In the genomic region with DNA sequence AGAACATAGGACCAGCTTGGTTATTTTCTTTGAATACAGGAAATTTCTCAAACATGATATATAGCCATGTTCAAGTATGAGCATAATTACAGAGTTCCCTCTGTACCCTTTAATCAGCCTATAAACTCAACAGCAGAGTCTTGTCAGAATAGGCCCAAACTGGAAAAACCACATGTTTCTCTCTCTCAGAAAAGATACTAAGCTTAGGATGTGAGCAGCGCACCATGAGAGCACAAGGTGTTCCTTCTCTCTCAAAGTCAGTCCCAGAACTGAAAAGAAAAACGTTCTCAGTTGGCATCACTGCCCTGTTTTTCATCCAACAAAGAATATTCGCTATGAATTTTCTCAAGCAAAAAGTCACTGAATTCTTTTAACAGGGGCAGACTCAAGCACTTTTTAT, we compare ENCODE assay signal across 2 cellular contexts.
TF ChIP-seq lines count a peak whose summit lies in the region.

No MANE protein-coding gene starts in this region.

TF ChIP-seq in SK-N-SH, 30 proteins besides CTCF, POLR2A, EP300 and RAD21 (continued from another document):
- TF ChIP-seq, protein P1, sequence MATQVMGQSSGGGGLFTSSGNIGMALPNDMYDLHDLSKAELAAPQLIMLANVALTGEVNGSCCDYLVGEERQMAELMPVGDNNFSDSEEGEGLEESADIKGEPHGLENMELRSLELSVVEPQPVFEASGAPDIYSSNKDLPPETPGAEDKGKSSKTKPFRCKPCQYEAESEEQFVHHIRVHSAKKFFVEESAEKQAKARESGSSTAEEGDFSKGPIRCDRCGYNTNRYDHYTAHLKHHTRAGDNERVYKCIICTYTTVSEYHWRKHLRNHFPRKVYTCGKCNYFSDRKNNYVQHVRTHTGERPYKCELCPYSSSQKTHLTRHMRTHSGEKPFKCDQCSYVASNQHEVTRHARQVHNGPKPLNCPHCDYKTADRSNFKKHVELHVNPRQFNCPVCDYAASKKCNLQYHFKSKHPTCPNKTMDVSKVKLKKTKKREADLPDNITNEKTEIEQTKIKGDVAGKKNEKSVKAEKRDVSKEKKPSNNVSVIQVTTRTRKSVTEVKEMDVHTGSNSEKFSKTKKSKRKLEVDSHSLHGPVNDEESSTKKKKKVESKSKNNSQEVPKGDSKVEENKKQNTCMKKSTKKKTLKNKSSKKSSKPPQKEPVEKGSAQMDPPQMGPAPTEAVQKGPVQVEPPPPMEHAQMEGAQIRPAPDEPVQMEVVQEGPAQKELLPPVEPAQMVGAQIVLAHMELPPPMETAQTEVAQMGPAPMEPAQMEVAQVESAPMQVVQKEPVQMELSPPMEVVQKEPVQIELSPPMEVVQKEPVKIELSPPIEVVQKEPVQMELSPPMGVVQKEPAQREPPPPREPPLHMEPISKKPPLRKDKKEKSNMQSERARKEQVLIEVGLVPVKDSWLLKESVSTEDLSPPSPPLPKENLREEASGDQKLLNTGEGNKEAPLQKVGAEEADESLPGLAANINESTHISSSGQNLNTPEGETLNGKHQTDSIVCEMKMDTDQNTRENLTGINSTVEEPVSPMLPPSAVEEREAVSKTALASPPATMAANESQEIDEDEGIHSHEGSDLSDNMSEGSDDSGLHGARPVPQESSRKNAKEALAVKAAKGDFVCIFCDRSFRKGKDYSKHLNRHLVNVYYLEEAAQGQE (IDR thresholded peaks at IDR 0.05; ENCODE audit: low read depth, low read length): no peak
- TF ChIP-seq NFIC (IDR thresholded peaks at IDR 0.05; ENCODE audit: borderline replicate concordance): no peak
- TF ChIP-seq JUND (IDR thresholded peaks at IDR 0.05): no peak
- TF ChIP-seq, protein P2, sequence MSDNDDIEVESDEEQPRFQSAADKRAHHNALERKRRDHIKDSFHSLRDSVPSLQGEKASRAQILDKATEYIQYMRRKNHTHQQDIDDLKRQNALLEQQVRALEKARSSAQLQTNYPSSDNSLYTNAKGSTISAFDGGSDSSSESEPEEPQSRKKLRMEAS (IDR thresholded peaks at IDR 0.05; ENCODE audit: low read depth): no peak
- no peak for TF ChIP-seq TEAD4 (IDR thresholded peaks at IDR 0.05; ENCODE audit: borderline replicate concordance, insufficient read depth)
- no peak for TF ChIP-seq RFX5 (IDR thresholded peaks at IDR 0.05; ENCODE audit: low read length)
- TF ChIP-seq, protein P3, sequence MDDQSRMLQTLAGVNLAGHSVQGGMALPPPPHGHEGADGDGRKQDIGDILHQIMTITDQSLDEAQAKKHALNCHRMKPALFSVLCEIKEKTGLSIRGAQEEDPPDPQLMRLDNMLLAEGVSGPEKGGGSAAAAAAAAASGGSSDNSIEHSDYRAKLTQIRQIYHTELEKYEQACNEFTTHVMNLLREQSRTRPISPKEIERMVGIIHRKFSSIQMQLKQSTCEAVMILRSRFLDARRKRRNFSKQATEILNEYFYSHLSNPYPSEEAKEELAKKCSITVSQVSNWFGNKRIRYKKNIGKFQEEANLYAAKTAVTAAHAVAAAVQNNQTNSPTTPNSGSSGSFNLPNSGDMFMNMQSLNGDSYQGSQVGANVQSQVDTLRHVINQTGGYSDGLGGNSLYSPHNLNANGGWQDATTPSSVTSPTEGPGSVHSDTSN (IDR thresholded peaks at IDR 0.05): no peak
- TF ChIP-seq CHD2 (IDR thresholded peaks at IDR 0.05; ENCODE audit: low read length, partially characterized antibody): no peak
- TF ChIP-seq, protein P4, sequence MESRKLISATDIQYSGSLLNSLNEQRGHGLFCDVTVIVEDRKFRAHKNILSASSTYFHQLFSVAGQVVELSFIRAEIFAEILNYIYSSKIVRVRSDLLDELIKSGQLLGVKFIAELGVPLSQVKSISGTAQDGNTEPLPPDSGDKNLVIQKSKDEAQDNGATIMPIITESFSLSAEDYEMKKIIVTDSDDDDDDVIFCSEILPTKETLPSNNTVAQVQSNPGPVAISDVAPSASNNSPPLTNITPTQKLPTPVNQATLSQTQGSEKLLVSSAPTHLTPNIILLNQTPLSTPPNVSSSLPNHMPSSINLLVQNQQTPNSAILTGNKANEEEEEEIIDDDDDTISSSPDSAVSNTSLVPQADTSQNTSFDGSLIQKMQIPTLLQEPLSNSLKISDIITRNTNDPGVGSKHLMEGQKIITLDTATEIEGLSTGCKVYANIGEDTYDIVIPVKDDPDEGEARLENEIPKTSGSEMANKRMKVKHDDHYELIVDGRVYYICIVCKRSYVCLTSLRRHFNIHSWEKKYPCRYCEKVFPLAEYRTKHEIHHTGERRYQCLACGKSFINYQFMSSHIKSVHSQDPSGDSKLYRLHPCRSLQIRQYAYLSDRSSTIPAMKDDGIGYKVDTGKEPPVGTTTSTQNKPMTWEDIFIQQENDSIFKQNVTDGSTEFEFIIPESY (IDR thresholded peaks at IDR 0.05; ENCODE audit: borderline replicate concordance, low read depth): no peak
- TF ChIP-seq POLR2AphosphoS5 (IDR thresholded peaks at IDR 0.05; ENCODE audit: low read depth, low read length): no peak
- no peak for TF ChIP-seq MEF2A (IDR thresholded peaks at IDR 0.05; ENCODE audit: borderline replicate concordance, low read depth)
- TF ChIP-seq TCF12 (IDR thresholded peaks at IDR 0.05): no peak
- no peak for TF ChIP-seq TAF1 (IDR thresholded peaks at IDR 0.05; ENCODE audit: borderline replicate concordance, low read depth, low read length)
- TF ChIP-seq MXI1 (IDR thresholded peaks at IDR 0.05; ENCODE audit: low read depth, low read length): no peak
- TF ChIP-seq GABPA (IDR thresholded peaks at IDR 0.05; ENCODE audit: low read depth): no peak
- no peak for TF ChIP-seq RXRA (IDR thresholded peaks at IDR 0.05; ENCODE audit: borderline replicate concordance, low read depth)
- TF ChIP-seq, protein P5, sequence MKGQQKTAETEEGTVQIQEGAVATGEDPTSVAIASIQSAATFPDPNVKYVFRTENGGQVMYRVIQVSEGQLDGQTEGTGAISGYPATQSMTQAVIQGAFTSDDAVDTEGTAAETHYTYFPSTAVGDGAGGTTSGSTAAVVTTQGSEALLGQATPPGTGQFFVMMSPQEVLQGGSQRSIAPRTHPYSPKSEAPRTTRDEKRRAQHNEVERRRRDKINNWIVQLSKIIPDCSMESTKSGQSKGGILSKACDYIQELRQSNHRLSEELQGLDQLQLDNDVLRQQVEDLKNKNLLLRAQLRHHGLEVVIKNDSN (IDR thresholded peaks at IDR 0.05; ENCODE audit: borderline replicate concordance, low read depth): no peak
- TF ChIP-seq NRF1 (IDR thresholded peaks at IDR 0.05; ENCODE audit: low read depth, low read length): no peak
- TF ChIP-seq, protein P6, sequence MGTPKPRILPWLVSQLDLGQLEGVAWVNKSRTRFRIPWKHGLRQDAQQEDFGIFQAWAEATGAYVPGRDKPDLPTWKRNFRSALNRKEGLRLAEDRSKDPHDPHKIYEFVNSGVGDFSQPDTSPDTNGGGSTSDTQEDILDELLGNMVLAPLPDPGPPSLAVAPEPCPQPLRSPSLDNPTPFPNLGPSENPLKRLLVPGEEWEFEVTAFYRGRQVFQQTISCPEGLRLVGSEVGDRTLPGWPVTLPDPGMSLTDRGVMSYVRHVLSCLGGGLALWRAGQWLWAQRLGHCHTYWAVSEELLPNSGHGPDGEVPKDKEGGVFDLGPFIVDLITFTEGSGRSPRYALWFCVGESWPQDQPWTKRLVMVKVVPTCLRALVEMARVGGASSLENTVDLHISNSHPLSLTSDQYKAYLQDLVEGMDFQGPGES (IDR thresholded peaks at IDR 0.05; ENCODE audit: low read depth, low read length): no peak

TF ChIP-seq in SK-N-SH treated with all-trans-retinoic acid at 6 μM for 48 hours, 23 proteins besides CTCF, POLR2A, EP300 and RAD21 (continued from another document):
- TF ChIP-seq ARNTL (CRISPR knock-in tag; IDR thresholded peaks at IDR 0.05; ENCODE audit: borderline replicate concordance, low read depth) (no peak), ZNF70 (CRISPR knock-in tag; IDR thresholded peaks at IDR 0.05) (no peak), CSDC2 (CRISPR knock-in tag; IDR thresholded peaks at IDR 0.05) (no peak), SNAI2 (CRISPR knock-in tag; IDR thresholded peaks at IDR 0.05) (no peak), ZFP30 (CRISPR knock-in tag; IDR thresholded peaks at IDR 0.05) (no peak), PPARA (CRISPR knock-in tag; IDR thresholded peaks at IDR 0.05; ENCODE audit: borderline replicate concordance) (no peak), RARB (CRISPR knock-in tag; IDR thresholded peaks at IDR 0.05) (no peak), ZFP3 (CRISPR knock-in tag; IDR thresholded peaks at IDR 0.05) (no peak), ISL1 (CRISPR knock-in tag; IDR thresholded peaks at IDR 0.05) (no peak), TOX (CRISPR knock-in tag; IDR thresholded peaks at IDR 0.05; ENCODE audit: borderline replicate concordance) (no peak), GLIS3 (CRISPR knock-in tag; IDR thresholded peaks at IDR 0.05) (no peak)
- TF ChIP-seq, protein P7, sequence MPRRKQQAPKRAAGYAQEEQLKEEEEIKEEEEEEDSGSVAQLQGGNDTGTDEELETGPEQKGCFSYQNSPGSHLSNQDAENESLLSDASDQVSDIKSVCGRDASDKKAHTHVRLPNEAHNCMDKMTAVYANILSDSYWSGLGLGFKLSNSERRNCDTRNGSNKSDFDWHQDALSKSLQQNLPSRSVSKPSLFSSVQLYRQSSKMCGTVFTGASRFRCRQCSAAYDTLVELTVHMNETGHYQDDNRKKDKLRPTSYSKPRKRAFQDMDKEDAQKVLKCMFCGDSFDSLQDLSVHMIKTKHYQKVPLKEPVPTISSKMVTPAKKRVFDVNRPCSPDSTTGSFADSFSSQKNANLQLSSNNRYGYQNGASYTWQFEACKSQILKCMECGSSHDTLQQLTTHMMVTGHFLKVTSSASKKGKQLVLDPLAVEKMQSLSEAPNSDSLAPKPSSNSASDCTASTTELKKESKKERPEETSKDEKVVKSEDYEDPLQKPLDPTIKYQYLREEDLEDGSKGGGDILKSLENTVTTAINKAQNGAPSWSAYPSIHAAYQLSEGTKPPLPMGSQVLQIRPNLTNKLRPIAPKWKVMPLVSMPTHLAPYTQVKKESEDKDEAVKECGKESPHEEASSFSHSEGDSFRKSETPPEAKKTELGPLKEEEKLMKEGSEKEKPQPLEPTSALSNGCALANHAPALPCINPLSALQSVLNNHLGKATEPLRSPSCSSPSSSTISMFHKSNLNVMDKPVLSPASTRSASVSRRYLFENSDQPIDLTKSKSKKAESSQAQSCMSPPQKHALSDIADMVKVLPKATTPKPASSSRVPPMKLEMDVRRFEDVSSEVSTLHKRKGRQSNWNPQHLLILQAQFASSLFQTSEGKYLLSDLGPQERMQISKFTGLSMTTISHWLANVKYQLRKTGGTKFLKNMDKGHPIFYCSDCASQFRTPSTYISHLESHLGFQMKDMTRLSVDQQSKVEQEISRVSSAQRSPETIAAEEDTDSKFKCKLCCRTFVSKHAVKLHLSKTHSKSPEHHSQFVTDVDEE (CRISPR knock-in tag; IDR thresholded peaks at IDR 0.05): no peak
- TF ChIP-seq, protein P8, sequence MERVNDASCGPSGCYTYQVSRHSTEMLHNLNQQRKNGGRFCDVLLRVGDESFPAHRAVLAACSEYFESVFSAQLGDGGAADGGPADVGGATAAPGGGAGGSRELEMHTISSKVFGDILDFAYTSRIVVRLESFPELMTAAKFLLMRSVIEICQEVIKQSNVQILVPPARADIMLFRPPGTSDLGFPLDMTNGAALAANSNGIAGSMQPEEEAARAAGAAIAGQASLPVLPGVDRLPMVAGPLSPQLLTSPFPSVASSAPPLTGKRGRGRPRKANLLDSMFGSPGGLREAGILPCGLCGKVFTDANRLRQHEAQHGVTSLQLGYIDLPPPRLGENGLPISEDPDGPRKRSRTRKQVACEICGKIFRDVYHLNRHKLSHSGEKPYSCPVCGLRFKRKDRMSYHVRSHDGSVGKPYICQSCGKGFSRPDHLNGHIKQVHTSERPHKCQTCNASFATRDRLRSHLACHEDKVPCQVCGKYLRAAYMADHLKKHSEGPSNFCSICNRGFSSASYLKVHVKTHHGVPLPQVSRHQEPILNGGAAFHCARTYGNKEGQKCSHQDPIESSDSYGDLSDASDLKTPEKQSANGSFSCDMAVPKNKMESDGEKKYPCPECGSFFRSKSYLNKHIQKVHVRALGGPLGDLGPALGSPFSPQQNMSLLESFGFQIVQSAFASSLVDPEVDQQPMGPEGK (CRISPR knock-in tag; IDR thresholded peaks at IDR 0.05; ENCODE audit: borderline replicate concordance): no peak
- TF ChIP-seq, protein P9, sequence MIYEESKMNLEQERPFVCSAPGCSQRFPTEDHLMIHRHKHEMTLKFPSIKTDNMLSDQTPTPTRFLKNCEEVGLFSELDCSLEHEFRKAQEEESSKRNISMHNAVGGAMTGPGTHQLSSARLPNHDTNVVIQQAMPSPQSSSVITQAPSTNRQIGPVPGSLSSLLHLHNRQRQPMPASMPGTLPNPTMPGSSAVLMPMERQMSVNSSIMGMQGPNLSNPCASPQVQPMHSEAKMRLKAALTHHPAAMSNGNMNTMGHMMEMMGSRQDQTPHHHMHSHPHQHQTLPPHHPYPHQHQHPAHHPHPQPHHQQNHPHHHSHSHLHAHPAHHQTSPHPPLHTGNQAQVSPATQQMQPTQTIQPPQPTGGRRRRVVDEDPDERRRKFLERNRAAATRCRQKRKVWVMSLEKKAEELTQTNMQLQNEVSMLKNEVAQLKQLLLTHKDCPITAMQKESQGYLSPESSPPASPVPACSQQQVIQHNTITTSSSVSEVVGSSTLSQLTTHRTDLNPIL (CRISPR knock-in tag; IDR thresholded peaks at IDR 0.05; ENCODE audit: low read depth): no peak
